Comparison of ENCODE assay signal across 20 cellular contexts in genomic region chr11:34787899-34788298, GRCh38.
"Had no signal": no experiment of that assay in that cellular context is flagged by ENCODE, and none has a peak within 500 bp of the region (broad histone marks: within the 10 kb centered on the region; RNA-seq: fewer than 3 reads in every experiment).

No MANE protein-coding gene starts in this region.

- H3K4me2 ChIP-seq: neural progenitor cell had no signal

- H3K4me1 ChIP-seq: ascending aorta, foreskin keratinocyte, spleen, testis, uterus had no signal

- H3K9ac ChIP-seq: neural progenitor cell had no signal

- ATAC-seq: activated naive CD4-positive, alpha-beta T cell treated with anti-CD3 and anti-CD28 coated beads, Interleukin-2, amount 50 U/mL, for 72 hours; activated T-helper 17 cell treated with anti-CD3 and anti-CD28 coated beads, Interleukin-2, amount 50 U/mL, for 72 hours; foreskin keratinocyte; left ventricle myocardium superior; naive thymus-derived CD8-positive, alpha-beta T cell had no signal

- H3K4me3 ChIP-seq: ascending aorta, neural progenitor cell, spleen, testis, uterus had no signal

- H3K27me3 ChIP-seq: ascending aorta, brain microvascular endothelial cell, foreskin keratinocyte, neural progenitor cell, spleen, testis, uterus had no signal

- H2AFZ ChIP-seq: neural progenitor cell had no signal

- H3K36me3 ChIP-seq: ascending aorta, brain microvascular endothelial cell, neural progenitor cell, spleen, uterus, WERI-Rb-1 had no signal

- H3K27ac ChIP-seq: ascending aorta, brain microvascular endothelial cell, foreskin keratinocyte, neural progenitor cell, spleen, testis, uterus, WERI-Rb-1 had no signal

- H3K9me3 ChIP-seq: ascending aorta, testis, uterus had no signal

- DNase-seq: activated CD4-positive, CD25-positive, alpha-beta regulatory T cell treated with anti-CD3 and anti-CD28 coated beads, Interleukin-2, amount 50 U/mL, for 72 hours; activated T-cell treated with anti-CD3 and anti-CD28 coated beads, Interleukin-2, amount 50 U/mL, for 24 hours; brain microvascular endothelial cell; caudate nucleus; foreskin keratinocyte; hippocampal formation; left ventricle myocardium superior; mammary epithelial cell; naive thymus-derived CD8-positive, alpha-beta T cell; spleen; stimulated activated CD4-positive, alpha-beta T cell treated with anti-CD3 and anti-CD28 coated beads, Interleukin-4, amount 100 ng/mL, for 1 hour; stimulated activated naive CD4-positive, alpha-beta T cell; testis; trophoblast cell; uterus; WERI-Rb-1 had no signal
